In genomic region chr18:54679318-54680149, GRCh38 we compare ENCODE assay signal across 8 cellular contexts.
DNase-seq lines count a peak whose midpoint lies in the region; ATAC-seq and TF ChIP-seq lines count a peak whose summit lies in the region.

No MANE protein-coding gene starts in this region.

- no peaks in the 10 kb centered on the region for H3K27me3 ChIP-seq in parathyroid adenoma (ENCODE audit: control insufficient read depth, insufficient read depth, low read length)

- no peak overlapping the region for H3K4me3 ChIP-seq in parathyroid adenoma (ENCODE audit: low read depth, low read length)

- no peaks in the 10 kb centered on the region for H3K79me2 ChIP-seq in parathyroid adenoma

- H2AFZ ChIP-seq in parathyroid adenoma = no peak overlapping the region

- no peak overlapping the region for H3K9ac ChIP-seq in parathyroid adenoma

- H3K9me3 ChIP-seq in parathyroid adenoma (ENCODE audit: control insufficient read depth, low read length) = no peaks in the 10 kb centered on the region

- ATAC-seq in GM18498 (IDR thresholded peaks at IDR 0.05; ENCODE audit: unreplicated experiment) (peak; percentile 69), HG02938 (IDR thresholded peaks at IDR 0.05; ENCODE audit: unreplicated experiment) (no peak), HG03045 (IDR thresholded peaks at IDR 0.05; ENCODE audit: unreplicated experiment) (no peak)

- DNase-seq in AG08395 (ENCODE audit: low spot score) (peak; percentile 80), SK-N-DZ (ENCODE audit: low spot score) (peak; percentile 71), fibroblast of peridontal ligament (ENCODE audit: extremely low read depth) (peak; percentile 94)

- H3K4me1 ChIP-seq in parathyroid adenoma = no peaks in the 10 kb centered on the region

- TF ChIP-seq CTCF in LNCAP (IDR thresholded peaks at IDR 0.05) = peak; percentile 70
- TF ChIP-seq CTCF in parathyroid adenoma (IDR thresholded peaks at IDR 0.05) = peak; percentile 42

- no peak overlapping the region for H3K27ac ChIP-seq in parathyroid adenoma

- H3K36me3 ChIP-seq in parathyroid adenoma (ENCODE audit: control insufficient read depth, insufficient read depth, low read length) = no peaks in the 10 kb centered on the region

- H3K4me2 ChIP-seq in parathyroid adenoma (ENCODE audit: low read length) = no peak overlapping the region
